ENCODE assay signal across 20 cellular contexts in genomic region chr18:22883189-22883588, GRCh38.
"Had no signal": no experiment of that assay in that cellular context is flagged by ENCODE, and none has a peak within 500 bp of the region (broad histone marks: within the 10 kb centered on the region; RNA-seq: fewer than 3 reads in every experiment).

No MANE protein-coding gene starts in this region.

- H3K27ac ChIP-seq: coronary artery, heart right ventricle, neutrophil had no signal

- H3K4me1 Mint-ChIP-seq: immature natural killer cell, naive B cell had no signal

- FAIRE-seq: kidney, small intestine had no signal

- H3K4me3 Mint-ChIP-seq: immature natural killer cell, naive B cell, nephron had no signal

- H3K4me1 ChIP-seq: heart right ventricle had no signal

- H3K9me3 ChIP-seq: neutrophil had no signal

- H3K36me3 ChIP-seq: heart right ventricle, neutrophil had no signal

- H3K9me3 Mint-ChIP-seq: immature natural killer cell had no signal

- H3K27me3 ChIP-seq: heart right ventricle had no signal

- ATAC-seq: heart right ventricle, left cardiac atrium, left ventricle myocardium superior, right cardiac atrium had no signal

- H3K27ac Mint-ChIP-seq: immature natural killer cell, naive B cell had no signal

- H3K4me3 ChIP-seq: coronary artery, heart right ventricle, lung had no signal

- DNase-seq: effector CD4-positive, alpha-beta T cell; foreskin melanocyte; heart right ventricle; hypothalamus; immature natural killer cell; kidney; left cardiac atrium; left ventricle myocardium superior; mesendoderm; naive B cell; posterior cingulate gyrus; right cardiac atrium; small intestine; stimulated activated CD4-positive, alpha-beta T cell treated with anti-CD3 and anti-CD28 coated beads, Interleukin-12 subunit alpha, Interleukin-12 subunit beta, amount 100 ng/mL, for 4 hours; stimulated activated naive CD4-positive, alpha-beta T cell treated with Interleukin-2 at 50 U/mL for 16 hours; trophoblast cell had no signal
